Comparison of ENCODE assay signal across 9 cellular contexts in genomic region chr16:68470461-68471150, GRCh38. TPM values are rescaled to one million over a fixed set of nuclear protein-coding genes. Genes with fewer than 3 reads are reported as not detected.
DNase-seq lines count a peak whose midpoint lies in the region; ATAC-seq and TF ChIP-seq lines count a peak whose summit lies in the region.
"Had no signal": no experiment of that assay in that cellular context is flagged by ENCODE, and none has a peak within 500 bp of the region (broad histone marks: within the 10 kb centered on the region; RNA-seq: fewer than 3 reads in every experiment).

No MANE protein-coding gene starts in this region.

- H3K4me1 ChIP-seq in duodenal mucosa (ENCODE audit: control insufficient read depth in 1 of 2, insufficient read depth in 2 of 2, low read length in 2 of 2) (peaks cover 54 to 56% of the 10 kb centered on the region in 2 donors), gastrocnemius medialis (no peaks in the 10 kb centered on the region), foreskin keratinocyte (no peaks in the 10 kb centered on the region)

- intact Hi-C loops in gastrocnemius medialis (cut with DNase I; ENCODE audit: low total_unique reads): no loop called here

- H3K9me3 ChIP-seq in duodenal mucosa (ENCODE audit: control insufficient read depth in 1 of 2, low read length in 2 of 2) (no peaks in the 10 kb centered on the region), gastrocnemius medialis (no peaks in the 10 kb centered on the region)

- TF ChIP-seq CTCF in NB4 (IDR thresholded peaks at IDR 0.05; ENCODE audit: low read depth, low read length) (no peak), gastrocnemius medialis (IDR thresholded peaks at IDR 0.05 in 4 of 5, conservative IDR thresholded peaks at IDR 0.05 in 1 of 5) (no peak), foreskin keratinocyte (conservative IDR thresholded peaks at IDR 0.05) (no peak)

- peak overlapping the region; percentile 48 for H3K4me3 ChIP-seq in NB4 (ENCODE audit: low read depth, low read length)
- peak overlapping the region; percentile 48 to 62 for H3K4me3 ChIP-seq in duodenal mucosa (ENCODE audit: low read depth in 1 of 2, low read length in 2 of 2)
- peak overlapping the region in 3 of 4 donors; percentile 5 to 43 (median 15) for H3K4me3 ChIP-seq in gastrocnemius medialis

- in situ Hi-C loops in gastrocnemius medialis (cut with MboI; ENCODE audit: low sequenced_read_pairs in 4 of 4): no loop called here

- no peaks in the 10 kb centered on the region for H3K27me3 ChIP-seq in duodenal mucosa (ENCODE audit: control insufficient read depth in 1 of 2, insufficient read depth in 2 of 2, low read length in 2 of 2)
- no peaks in the 10 kb centered on the region for H3K27me3 ChIP-seq in gastrocnemius medialis
- peaks cover 41% of the 10 kb centered on the region for H3K27me3 ChIP-seq in foreskin keratinocyte

- DNase-seq in activated CD4-positive, CD25-positive, alpha-beta regulatory T cell treated with anti-CD3 and anti-CD28 coated beads, Interleukin-2, amount 50 U/mL, for 72 hours: no peak
- DNase-seq in NB4 (ENCODE audit: low read depth): peak; percentile 98
- DNase-seq in gastrocnemius medialis: peak; percentile 22 to 29
- DNase-seq in SK-N-DZ (ENCODE audit: low spot score): no peak
- no peak for DNase-seq in foreskin keratinocyte

- peak; percentile 46 to 47 for ATAC-seq in activated CD4-positive, CD25-positive, alpha-beta regulatory T cell treated with anti-CD3 and anti-CD28 coated beads, Interleukin-2, amount 50 U/mL, for 24 hours
- peak; percentile 93 for ATAC-seq in HG02571 (IDR thresholded peaks at IDR 0.05; ENCODE audit: unreplicated experiment)
- ATAC-seq in gastrocnemius medialis: peak; percentile 45 to 61
- ATAC-seq in foreskin keratinocyte: no peak

- peak overlapping the region; percentile 18 to 58 for H3K9ac ChIP-seq in duodenal mucosa (ENCODE audit: low read depth in 1 of 2, low read length in 2 of 2)

- TF ChIP-seq POLR2A in NB4 (IDR thresholded peaks at IDR 0.05; ENCODE audit: extremely low read depth, insufficient read length) (no peak), gastrocnemius medialis (IDR thresholded peaks at IDR 0.05) (no peak)

- H3K36me3 ChIP-seq in duodenal mucosa (ENCODE audit: control insufficient read depth in 1 of 2, insufficient read depth in 2 of 2, low read length in 2 of 2) (no peaks in the 10 kb centered on the region), gastrocnemius medialis (no peaks in the 10 kb centered on the region)

- H3K27ac ChIP-seq in duodenal mucosa (ENCODE audit: low read depth, low read length) (peak overlapping the region; percentile 34), gastrocnemius medialis (peak overlapping the region in 3 of 4 donors; percentile 37 to 52 (median 51)), foreskin keratinocyte (no peak overlapping the region)

RNA-seq across cellular contexts. Expression of gene SMPD3, which starts 22.3 kb away (rescaled TPM):
- 1 to 10 TPM in 1 of 4 donors, not detected in 3; 2.3 TPM for total RNA-seq in gastrocnemius medialis
- polyA plus RNA-seq in SK-N-DZ (2014; cell fraction: cytosol; rRNA removed): 10.4 and 13.0 TPM in 2 replicates
- 16.0 and 20.8 TPM in 2 replicates for polyA plus RNA-seq in SK-N-DZ (2014; cell fraction: nucleus; rRNA removed)
- 0.07 and 0.10 TPM in 2 replicates for total RNA-seq in foreskin keratinocyte
- polyA plus RNA-seq in foreskin keratinocyte: 0.01 and 0.03 TPM in 2 replicates
- total RNA-seq: pulmonary artery endothelial cell had no signal

Comparison
In these comparisons a context has a peak if more than half of its experiments do, and no peak if none do; other contexts are left out.
1. DNase-seq: peak in NB4 (single experiment) and gastrocnemius medialis (2 of 2); none in activated CD4-positive, CD25-positive, alpha-beta regulatory T cell treated with anti-CD3 and anti-CD28 coated beads, Interleukin-2, amount 50 U/mL, for 72 hours (single experiment), SK-N-DZ (single experiment) and foreskin keratinocyte (0 of 2).
2. Peak in every context shown above with its lines, with median percentiles within 50 percentile points of each other: H3K4me3 ChIP-seq.